Comparison of ENCODE assay signal across 10 cellular contexts in the genomic region with DNA sequence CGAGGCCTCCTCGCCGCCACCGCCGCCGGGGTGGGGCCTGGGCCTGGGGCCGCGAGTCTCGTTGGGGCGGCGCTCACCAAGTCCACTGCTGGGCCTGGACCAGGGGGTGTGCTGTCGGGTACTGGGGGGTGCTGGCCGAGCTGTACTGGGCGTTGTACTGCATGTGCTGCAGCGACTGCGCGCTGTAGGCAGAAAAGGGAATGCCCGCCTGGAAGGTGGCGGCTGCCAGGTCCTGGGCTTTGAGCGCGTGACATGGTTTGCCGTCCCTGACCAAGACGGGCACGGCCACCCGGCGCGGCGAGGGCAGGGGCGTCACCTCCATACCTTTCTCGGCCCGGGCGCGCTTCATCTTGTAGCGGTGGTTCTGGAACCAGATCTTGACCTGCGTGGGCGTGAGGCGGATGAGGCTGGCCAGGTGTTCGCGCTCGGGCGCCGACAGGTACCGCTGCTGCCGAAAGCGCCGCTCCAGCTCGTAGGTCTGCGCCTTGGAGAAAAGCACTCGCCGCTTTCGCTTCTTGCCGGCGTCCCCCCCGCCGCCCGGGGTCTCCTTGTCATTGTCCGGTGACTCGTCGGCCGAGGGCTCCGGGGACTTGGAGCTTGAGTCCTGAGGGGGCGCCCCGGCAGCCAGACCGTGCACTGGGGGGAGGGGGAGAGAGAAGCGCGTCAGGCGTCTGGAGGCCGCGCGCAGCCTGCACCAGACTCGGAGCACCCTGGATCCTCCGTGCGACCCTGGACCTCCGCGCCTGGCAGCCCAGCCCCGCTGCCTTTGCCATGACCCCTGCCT. TPM values are rescaled to one million over a fixed set of nuclear protein-coding genes. Genes with fewer than 3 reads are reported as not detected.
DNase-seq lines count a peak whose midpoint lies in the region; ATAC-seq and TF ChIP-seq lines count a peak whose summit lies in the region.
"Had no signal": no experiment of that assay in that cellular context is flagged by ENCODE, and none has a peak within 500 bp of the region (broad histone marks: within the 10 kb centered on the region; RNA-seq: fewer than 3 reads in every experiment).

No MANE protein-coding gene starts in this region.

- WGBS in heart left ventricle, 4 donors: 2 to 7% (median 5%) methylated on average over 27 to 76 of the region's 76 CpGs
- 5% methylated on average over 76 of the region's 76 CpGs for WGBS in liver

- no peaks in the 10 kb centered on the region for H3K9me3 ChIP-seq in heart left ventricle
- H3K9me3 ChIP-seq in ascending aorta: no peaks in the 10 kb centered on the region
- no peaks in the 10 kb centered on the region for H3K9me3 ChIP-seq in liver (ENCODE audit: control insufficient read depth in 4 of 4, low read length in 3 of 4)

- TF ChIP-seq POLR2A in heart left ventricle (IDR thresholded peaks at IDR 0.05): no peak

- H3K36me3 ChIP-seq in heart left ventricle: no peaks in the 10 kb centered on the region
- no peaks in the 10 kb centered on the region for H3K36me3 ChIP-seq in ascending aorta
- H3K36me3 ChIP-seq in liver (ENCODE audit: control insufficient read depth in 4 of 4, insufficient read depth in 3 of 4, low read depth in 1 of 4, low read length in 3 of 4): no peaks in the 10 kb centered on the region

- no peak overlapping the region for H3K9ac ChIP-seq in liver (ENCODE audit: low read depth in 1 of 2, low read length in 2 of 2)

- H3K27me3 ChIP-seq in heart left ventricle (peaks cover 69 to 100% (median 99%) of the 10 kb centered on the region in 9 donors), ascending aorta (peaks cover 26% of the 10 kb centered on the region), liver (ENCODE audit: control insufficient read depth in 4 of 4, insufficient read depth in 4 of 4, low read length in 3 of 4) (peaks cover 18 to 39% (median 27%) of the 10 kb centered on the region in 4 donors)

- intact Hi-C loops in heart left ventricle (cut with DNase I) (no loop called here), left ventricle myocardium superior (cut with micrococcal nuclease) (no loop called here), ascending aorta (cut with DNase I) (no loop called here)

- no peak for TF ChIP-seq CTCF in heart left ventricle (IDR thresholded peaks at IDR 0.05)
- TF ChIP-seq CTCF in ascending aorta (IDR thresholded peaks at IDR 0.05): no peak
- no peak for TF ChIP-seq CTCF in liver (IDR thresholded peaks at IDR 0.05; ENCODE audit: low read depth, low read length, missing input control)

- H3K4me1 ChIP-seq in heart left ventricle (peaks cover 0 to 82% (median 39%) of the 10 kb centered on the region in 12 donors), ascending aorta (peaks cover 12 to 41% of the 10 kb centered on the region in 2 donors), liver (ENCODE audit: control insufficient read depth in 4 of 4, insufficient read depth in 4 of 4, low read length in 3 of 4) (peaks cover 33 to 58% (median 39%) of the 10 kb centered on the region in 4 donors)

- TF ChIP-seq RAD21 in liver (IDR thresholded peaks at IDR 0.05): no peak

- peak in 2 of 4 donors; percentile 12 to 18 for ATAC-seq in heart left ventricle
- ATAC-seq in left ventricle myocardium superior: no peak
- no peak for ATAC-seq in HG02970 (IDR thresholded peaks at IDR 0.05; ENCODE audit: low FRiP score, unreplicated experiment)

- H3K27ac ChIP-seq in heart left ventricle: no peak overlapping the region
- no peak overlapping the region for H3K27ac ChIP-seq in ascending aorta
- no peak overlapping the region for H3K27ac ChIP-seq in liver (ENCODE audit: low read depth in 1 of 2, low read length in 2 of 2)
- peak overlapping the region; percentile 89 for H3K27ac ChIP-seq in temporal lobe (ENCODE audit: low read depth, low read length)

- DNase-seq in heart left ventricle: peak in 1 of 5 donors; percentile 64
- no peak for DNase-seq in left ventricle myocardium superior
- no peak for DNase-seq in ascending aorta (ENCODE audit: low spot score in 2 of 2)
- DNase-seq in COR-L47 (lab: John Stamatoyannopoulos, UW): no peak
- no peak for DNase-seq in NCI-H446 treated with DMSO at 0.1 percent for 48 hours (lab: John Stamatoyannopoulos, UW)
- DNase-seq: Calu3; stimulated activated CD4-positive, alpha-beta T cell treated with anti-CD3 and anti-CD28 coated beads, Interleukin-4, amount 100 ng/mL, for 1 hour had no signal

- H3K4me3 ChIP-seq in heart left ventricle (peak overlapping the region in 10 of 12 donors; percentile 7 to 40 (median 28)), ascending aorta (peak overlapping the region; percentile 42 to 50), liver (ENCODE audit: low read depth in 1 of 3, low read length in 3 of 3) (peak overlapping the region in 2 of 3 donors; percentile 10 to 47)

TF ChIP-seq in liver, 16 proteins besides CTCF, POLR2A, EP300 and RAD21:
- TF ChIP-seq EGR1 (IDR thresholded peaks at IDR 0.05; ENCODE audit: low read depth in 2 of 2): peak in 1 of 2 donors; percentile 28
- no peak for TF ChIP-seq ZBTB33 (IDR thresholded peaks at IDR 0.05)
- TF ChIP-seq JUND (IDR thresholded peaks at IDR 0.05): no peak
- no peak for TF ChIP-seq FOXA1 (IDR thresholded peaks at IDR 0.05)
- no peak for TF ChIP-seq HNF4A (conservative IDR thresholded peaks at IDR 0.05)

RNA-seq across cellular contexts. Expression of gene NKX2-2, which starts 1.8 kb away (rescaled TPM):
- under 1 TPM in 1 of 9 donors, not detected in 8; 0.19 TPM for total RNA-seq in heart left ventricle
- polyA plus RNA-seq in heart left ventricle: not detected
- not detected for total RNA-seq in left ventricle myocardium superior
- not detected for total RNA-seq in ascending aorta
- not detected for total RNA-seq in liver
- polyA plus RNA-seq in liver: not detected
- 0.98 TPM for total RNA-seq in temporal lobe
- total RNA-seq: Calu3 had no signal
